8 cellular contexts compared by ENCODE assay signal in the genomic region with DNA sequence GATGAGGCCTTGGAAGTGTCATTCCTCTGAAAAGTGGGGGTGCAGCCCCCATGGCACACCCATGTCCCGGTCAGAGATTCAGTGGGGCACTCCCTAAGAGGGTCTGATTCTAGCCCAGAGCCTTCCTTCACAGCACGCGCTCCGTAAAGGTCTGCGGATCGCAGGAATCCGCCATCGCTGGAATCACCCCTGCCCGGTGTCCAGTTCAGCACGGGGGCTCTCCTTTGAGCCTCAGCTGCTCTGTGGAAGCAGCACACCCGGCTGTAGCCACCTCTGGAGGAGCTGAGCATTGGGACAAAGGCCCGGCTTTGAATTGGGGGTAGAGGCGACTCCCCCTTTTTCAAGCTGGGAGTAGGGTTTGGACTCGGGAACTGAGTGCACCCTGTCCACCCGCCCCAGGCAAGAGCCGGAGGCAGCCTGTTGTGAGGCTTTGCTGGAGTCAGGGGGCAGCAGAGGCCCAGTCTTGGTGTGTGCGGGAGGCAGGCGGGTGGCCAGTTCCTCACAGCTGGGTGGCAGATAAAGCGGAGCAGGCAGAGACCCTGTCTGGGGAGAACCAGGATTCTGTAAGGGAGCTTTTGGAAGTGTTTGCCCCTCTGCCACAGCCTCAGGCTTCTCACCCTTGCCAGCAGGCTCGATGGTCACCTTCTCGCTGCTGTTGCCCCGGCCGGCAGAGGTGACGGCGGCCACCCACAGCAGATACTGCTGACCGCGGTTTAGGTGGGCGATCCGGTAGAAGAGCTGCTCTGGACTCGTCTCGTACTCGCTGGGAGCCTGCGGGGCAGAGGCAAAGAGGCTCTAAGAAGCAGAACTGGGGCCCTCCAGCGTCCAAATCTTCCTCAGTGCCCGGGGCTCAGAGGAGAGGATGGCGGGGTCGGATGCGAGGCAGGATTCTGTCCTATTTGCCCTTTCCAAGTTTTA.
DNase-seq lines count a peak whose midpoint lies in the region; ATAC-seq and TF ChIP-seq lines count a peak whose summit lies in the region.

No MANE protein-coding gene starts in this region.

- H3K4me3 ChIP-seq in breast epithelium (peak overlapping the region in 1 of 3 donors; percentile 37), liver (ENCODE audit: low read depth in 1 of 3, low read length in 3 of 3) (no peak overlapping the region), uterus (no peak overlapping the region)

- no peak overlapping the region for H3K27ac Mint-ChIP-seq in MCF 10A (ENCODE audit: low read depth, unreplicated experiment)
- H3K27ac Mint-ChIP-seq in natural killer cell treated with Interleukin-12 subunit alpha and Interleukin-12 subunit beta and Interleukin-15 and Interleukin-18, amount 100 ng/mL, for 72 hours, result no peak overlapping the region

- H3K27me3 ChIP-seq in breast epithelium (no peaks in the 10 kb centered on the region), liver (ENCODE audit: control insufficient read depth in 4 of 4, insufficient read depth in 4 of 4, low read length in 3 of 4) (no peaks in the 10 kb centered on the region), uterus (no peaks in the 10 kb centered on the region)

- no peak for TF ChIP-seq POLR2A in breast epithelium (IDR thresholded peaks at IDR 0.05)
- no peak for TF ChIP-seq POLR2A in uterus (IDR thresholded peaks at IDR 0.05)

- WGBS in liver, result 51% methylated on average over 38 of the region's 38 CpGs

- no peak overlapping the region for H3K9ac ChIP-seq in liver (ENCODE audit: low read depth in 1 of 2, low read length in 2 of 2)

- in situ Hi-C loops in T47D (cut with HindIII; ENCODE audit: low pct_unique_long_range_greater_than_20kb, low sequenced_read_pairs), result loop anchor here (25.0 kb wide), 1 partner anchor 369 kb away; the partner anchor contains the start of gene FXYD2

- H3K27ac ChIP-seq in breast epithelium (no peak overlapping the region), liver (ENCODE audit: low read depth in 1 of 2, low read length in 2 of 2) (no peak overlapping the region), uterus (no peak overlapping the region)

- H3K9me3 ChIP-seq in breast epithelium (no peaks in the 10 kb centered on the region), liver (ENCODE audit: control insufficient read depth in 4 of 4, low read length in 3 of 4) (no peaks in the 10 kb centered on the region), uterus (no peaks in the 10 kb centered on the region)

- TF ChIP-seq CTCF in MCF 10A (IDR thresholded peaks at IDR 0.05; ENCODE audit: unreplicated experiment) (peak; percentile 7), breast epithelium (IDR thresholded peaks at IDR 0.05) (peak in 1 of 3 donors; percentile 15), liver (IDR thresholded peaks at IDR 0.05; ENCODE audit: low read depth, low read length, missing input control) (peak; percentile 23), uterus (IDR thresholded peaks at IDR 0.05) (peak; percentile 31 to 45 (median 36))

- H3K36me3 ChIP-seq in breast epithelium, result no peaks in the 10 kb centered on the region
- no peaks in the 10 kb centered on the region for H3K36me3 ChIP-seq in liver (ENCODE audit: control insufficient read depth in 4 of 4, insufficient read depth in 3 of 4, low read depth in 1 of 4, low read length in 3 of 4)
- H3K36me3 ChIP-seq in uterus, result no peaks in the 10 kb centered on the region

- intact Hi-C loops in MCF 10A (cut with micrococcal nuclease), result no loop called here
- intact Hi-C loops in breast epithelium (cut with DNase I; ENCODE audit: low total_unique reads), result no loop called here
- intact Hi-C loops in uterus (cut with DNase I; ENCODE audit: low total_unique reads), result no loop called here

- POLR2A ChIA-PET in MCF 10A (lab: Yijun Ruan, JAX), result no interaction called here

- no peaks in the 10 kb centered on the region for H3K4me1 Mint-ChIP-seq in MCF 10A (ENCODE audit: insufficient read depth, unreplicated experiment)
- no peaks in the 10 kb centered on the region for H3K4me1 Mint-ChIP-seq in natural killer cell treated with Interleukin-12 subunit alpha and Interleukin-12 subunit beta and Interleukin-15 and Interleukin-18, amount 100 ng/mL, for 72 hours (ENCODE audit: low read depth in 2 of 2)

- CTCF ChIA-PET in MCF 10A (lab: Yijun Ruan, JAX), result interaction anchor here (0.6 to 1.3 kb wide), 2 partner anchors 17 to 1426 kb away, joined by 3 to 4 read pairs; no protein-coding TSS in a partner anchor

- no peak for TF ChIP-seq RAD21 in liver (IDR thresholded peaks at IDR 0.05)

- H3K4me1 ChIP-seq in breast epithelium (no peaks in the 10 kb centered on the region), liver (ENCODE audit: control insufficient read depth in 4 of 4, insufficient read depth in 4 of 4, low read length in 3 of 4) (no peaks in the 10 kb centered on the region), uterus (no peaks in the 10 kb centered on the region)

- no peaks in the 10 kb centered on the region for H3K36me3 Mint-ChIP-seq in MCF 10A (ENCODE audit: insufficient read depth, unreplicated experiment)
- no peaks in the 10 kb centered on the region for H3K36me3 Mint-ChIP-seq in natural killer cell treated with Interleukin-12 subunit alpha and Interleukin-12 subunit beta and Interleukin-15 and Interleukin-18, amount 100 ng/mL, for 72 hours

- no peaks in the 10 kb centered on the region for H3K9me3 Mint-ChIP-seq in MCF 10A (ENCODE audit: unreplicated experiment)
- no peaks in the 10 kb centered on the region for H3K9me3 Mint-ChIP-seq in natural killer cell treated with Interleukin-12 subunit alpha and Interleukin-12 subunit beta and Interleukin-15 and Interleukin-18, amount 100 ng/mL, for 72 hours

- no TSS peak for BruUV-seq in MCF 10A (replicated peaks; lab: Mats Ljungman, UMichigan)

- ATAC-seq in natural killer cell treated with Interleukin-12 subunit alpha and Interleukin-12 subunit beta and Interleukin-15 and Interleukin-18, amount 100 ng/mL, for 72 hours, result no peak

- no peak overlapping the region for H3K4me3 Mint-ChIP-seq in MCF 10A (ENCODE audit: unreplicated experiment)
- H3K4me3 Mint-ChIP-seq in natural killer cell treated with Interleukin-12 subunit alpha and Interleukin-12 subunit beta and Interleukin-15 and Interleukin-18, amount 100 ng/mL, for 72 hours, result no peak overlapping the region

- peaks cover 87% of the 10 kb centered on the region for H3K27me3 Mint-ChIP-seq in MCF 10A (ENCODE audit: insufficient read depth, unreplicated experiment)
- H3K27me3 Mint-ChIP-seq in natural killer cell treated with Interleukin-12 subunit alpha and Interleukin-12 subunit beta and Interleukin-15 and Interleukin-18, amount 100 ng/mL, for 72 hours, result peaks cover 24 to 33% of the 10 kb centered on the region in 2 donors

- no peak for DNase-seq in MCF 10A (ENCODE audit: unreplicated experiment)
- DNase-seq in breast epithelium (ENCODE audit: low spot score in 2 of 2), result no peak
- DNase-seq in NCI-H2196 treated with DMSO at 0.1 percent for 48 hours (lab: John Stamatoyannopoulos, UW; ENCODE audit: unreplicated experiment), result peak; percentile 32
- peak; percentile 49 for DNase-seq in T47D (ENCODE audit: low read depth in 1 of 2, low spot score in 1 of 2)
- peak in 1 of 2 donors; percentile 62 for DNase-seq in uterus
- no peak for DNase-seq in natural killer cell treated with Interleukin-12 subunit alpha and Interleukin-12 subunit beta and Interleukin-15 and Interleukin-18, amount 100 ng/mL, for 72 hours (ENCODE audit: low spot score)
- no peak for DNase-seq in mesenteric fat pad (ENCODE audit: low spot score)

TF ChIP-seq in liver, 16 proteins besides CTCF, POLR2A, EP300 and RAD21 (continues in another document):
- TF ChIP-seq FOXA2 (IDR thresholded peaks at IDR 0.05) (no peak), ZBTB33 (IDR thresholded peaks at IDR 0.05) (no peak), HNF4A (conservative IDR thresholded peaks at IDR 0.05) (no peak), HNF4G (IDR thresholded peaks at IDR 0.05) (no peak), SP1 (IDR thresholded peaks at IDR 0.05) (no peak), NR2F2 (IDR thresholded peaks at IDR 0.05) (no peak), FOXA1 (IDR thresholded peaks at IDR 0.05) (no peak), EGR1 (IDR thresholded peaks at IDR 0.05; ENCODE audit: low read depth in 2 of 2) (no peak), YY1 (IDR thresholded peaks at IDR 0.05) (no peak), JUND (IDR thresholded peaks at IDR 0.05) (no peak)
- TF ChIP-seq, protein P1, sequence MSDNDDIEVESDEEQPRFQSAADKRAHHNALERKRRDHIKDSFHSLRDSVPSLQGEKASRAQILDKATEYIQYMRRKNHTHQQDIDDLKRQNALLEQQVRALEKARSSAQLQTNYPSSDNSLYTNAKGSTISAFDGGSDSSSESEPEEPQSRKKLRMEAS (IDR thresholded peaks at IDR 0.05), result no peak
- TF ChIP-seq, protein P2, sequence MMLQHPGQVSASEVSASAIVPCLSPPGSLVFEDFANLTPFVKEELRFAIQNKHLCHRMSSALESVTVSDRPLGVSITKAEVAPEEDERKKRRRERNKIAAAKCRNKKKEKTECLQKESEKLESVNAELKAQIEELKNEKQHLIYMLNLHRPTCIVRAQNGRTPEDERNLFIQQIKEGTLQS (IDR thresholded peaks at IDR 0.05), result no peak

Comparison
In these comparisons a context has a peak if more than half of its experiments do, and no peak if none do; other contexts are left out.
1. DNase-seq: peak in NCI-H2196 treated with DMSO at 0.1 percent for 48 hours (single experiment) and T47D (2 of 2); none in MCF 10A (single experiment), breast epithelium (0 of 2), natural killer cell treated with Interleukin-12 subunit alpha and Interleukin-12 subunit beta and Interleukin-15 and Interleukin-18, amount 100 ng/mL, for 72 hours (single experiment) and mesenteric fat pad (single experiment).